Comparison of ENCODE assay signal across 8 cellular contexts in the genomic region with DNA sequence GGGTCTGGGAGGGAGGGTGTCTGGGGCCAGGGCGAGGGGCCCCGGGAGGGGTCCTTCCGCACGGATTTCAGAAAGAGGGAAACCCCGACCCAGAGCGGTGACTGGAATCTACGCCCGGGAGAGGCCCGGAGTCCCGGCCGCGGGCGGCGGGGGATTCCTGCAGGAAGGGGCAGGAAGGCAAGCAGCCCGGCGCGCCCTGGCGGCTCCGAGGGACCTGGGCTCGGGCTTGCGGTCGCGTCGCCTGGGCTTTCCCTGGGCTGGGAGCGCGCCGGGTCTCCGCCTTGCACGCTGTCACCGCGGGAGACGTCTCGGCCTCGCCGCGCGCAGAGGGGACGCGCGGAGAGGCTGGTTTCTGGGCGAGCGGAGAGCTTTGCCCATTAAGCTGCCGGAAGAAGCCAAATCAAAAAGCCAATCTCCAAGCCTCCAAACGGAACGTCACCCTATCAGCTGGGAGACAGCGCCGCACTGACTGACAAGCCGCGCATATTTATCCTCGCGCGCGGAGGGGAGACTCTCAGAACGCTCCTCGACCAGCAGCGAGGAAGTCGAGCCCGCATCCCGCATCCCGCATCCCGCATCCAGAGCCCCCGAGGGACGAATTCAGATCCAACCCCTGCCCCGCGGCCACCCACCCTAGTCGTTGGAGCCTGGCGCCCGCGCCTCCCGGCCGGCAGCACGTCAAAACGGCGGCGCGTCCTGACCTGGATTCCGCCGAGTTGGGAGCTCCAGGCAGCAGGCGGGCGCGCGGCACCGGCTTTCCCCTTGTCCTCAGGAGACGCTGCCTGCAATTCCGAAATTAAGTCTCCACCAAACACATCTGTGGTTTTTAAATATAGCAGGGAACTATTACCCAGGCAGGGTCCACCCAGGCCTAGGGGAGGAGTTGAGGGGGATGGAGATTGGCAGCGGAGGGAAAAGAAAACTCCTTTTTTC. TPM values are rescaled to one million over a fixed set of nuclear protein-coding genes. Genes with fewer than 3 reads are reported as not detected.
DNase-seq lines count a peak whose midpoint lies in the region; FAIRE-seq and TF ChIP-seq lines count a peak whose summit lies in the region.

A gene with protein sequence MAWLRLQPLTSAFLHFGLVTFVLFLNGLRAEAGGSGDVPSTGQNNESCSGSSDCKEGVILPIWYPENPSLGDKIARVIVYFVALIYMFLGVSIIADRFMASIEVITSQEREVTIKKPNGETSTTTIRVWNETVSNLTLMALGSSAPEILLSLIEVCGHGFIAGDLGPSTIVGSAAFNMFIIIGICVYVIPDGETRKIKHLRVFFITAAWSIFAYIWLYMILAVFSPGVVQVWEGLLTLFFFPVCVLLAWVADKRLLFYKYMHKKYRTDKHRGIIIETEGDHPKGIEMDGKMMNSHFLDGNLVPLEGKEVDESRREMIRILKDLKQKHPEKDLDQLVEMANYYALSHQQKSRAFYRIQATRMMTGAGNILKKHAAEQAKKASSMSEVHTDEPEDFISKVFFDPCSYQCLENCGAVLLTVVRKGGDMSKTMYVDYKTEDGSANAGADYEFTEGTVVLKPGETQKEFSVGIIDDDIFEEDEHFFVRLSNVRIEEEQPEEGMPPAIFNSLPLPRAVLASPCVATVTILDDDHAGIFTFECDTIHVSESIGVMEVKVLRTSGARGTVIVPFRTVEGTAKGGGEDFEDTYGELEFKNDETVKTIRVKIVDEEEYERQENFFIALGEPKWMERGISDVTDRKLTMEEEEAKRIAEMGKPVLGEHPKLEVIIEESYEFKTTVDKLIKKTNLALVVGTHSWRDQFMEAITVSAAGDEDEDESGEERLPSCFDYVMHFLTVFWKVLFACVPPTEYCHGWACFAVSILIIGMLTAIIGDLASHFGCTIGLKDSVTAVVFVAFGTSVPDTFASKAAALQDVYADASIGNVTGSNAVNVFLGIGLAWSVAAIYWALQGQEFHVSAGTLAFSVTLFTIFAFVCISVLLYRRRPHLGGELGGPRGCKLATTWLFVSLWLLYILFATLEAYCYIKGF (minus strand): TSS at position 344 of the 933 bp plus-strand sequence. CDS start 20,529 bp downstream, outside the sequence.

- intact Hi-C loops in activated T-helper 1 cell treated with anti-CD3 and anti-CD28 coated beads, Interleukin-12 subunit alpha, Interleukin-12 subunit beta, Interleukin-2, Interleukin-4 antibody, amounts not matched to agents 30 ng/mL and 10 ng/mL and 1 ng/mL, durations not matched to agents 14 hours and 24 hours and 36 hours (cut with micrococcal nuclease) = loop anchor here (5.0 kb wide), 1 partner anchor 68 kb away; no protein-coding TSS in a partner anchor

- peaks cover 3% of the 10 kb centered on the region for H3K9me3 Mint-ChIP-seq in activated T-helper 1 cell treated with anti-CD3 and anti-CD28 coated beads, Interleukin-12 subunit alpha, Interleukin-12 subunit beta, Interleukin-2, Interleukin-4 antibody, amounts not matched to agents 30 ng/mL and 10 ng/mL and 1 ng/mL, durations not matched to agents 14 hours and 24 hours and 36 hours
- H3K9me3 Mint-ChIP-seq in neural crest cell = no peaks in the 10 kb centered on the region

- no peak for FAIRE-seq in frontal cortex (lab: Jason Lieb, UNC)

- H3K4me3 Mint-ChIP-seq in activated T-helper 1 cell treated with anti-CD3 and anti-CD28 coated beads, Interleukin-12 subunit alpha, Interleukin-12 subunit beta, Interleukin-2, Interleukin-4 antibody, amounts not matched to agents 30 ng/mL and 10 ng/mL and 1 ng/mL, durations not matched to agents 14 hours and 24 hours and 36 hours = peak within 1 kb of the TSS; percentile 80
- H3K4me3 Mint-ChIP-seq in neural crest cell = peak within 1 kb of the TSS; percentile 94

- H3K27ac Mint-ChIP-seq in activated T-helper 1 cell treated with anti-CD3 and anti-CD28 coated beads, Interleukin-12 subunit alpha, Interleukin-12 subunit beta, Interleukin-2, Interleukin-4 antibody, amounts not matched to agents 30 ng/mL and 10 ng/mL and 1 ng/mL, durations not matched to agents 14 hours and 24 hours and 36 hours = no peak within 1 kb of the TSS
- no peak within 1 kb of the TSS for H3K27ac Mint-ChIP-seq in neural crest cell (ENCODE audit: unreplicated experiment)

- H3K36me3 Mint-ChIP-seq in activated T-helper 1 cell treated with anti-CD3 and anti-CD28 coated beads, Interleukin-12 subunit alpha, Interleukin-12 subunit beta, Interleukin-2, Interleukin-4 antibody, amounts not matched to agents 30 ng/mL and 10 ng/mL and 1 ng/mL, durations not matched to agents 14 hours and 24 hours and 36 hours (ENCODE audit: low read depth) = no peaks in the 10 kb centered on the region
- H3K36me3 Mint-ChIP-seq in neural crest cell (ENCODE audit: low read depth) = no peaks in the 10 kb centered on the region

- TF ChIP-seq CTCF in neural crest cell (conservative IDR thresholded peaks at IDR 0.05) = no peak

- peaks cover 49% of the 10 kb centered on the region for H3K27me3 Mint-ChIP-seq in activated T-helper 1 cell treated with anti-CD3 and anti-CD28 coated beads, Interleukin-12 subunit alpha, Interleukin-12 subunit beta, Interleukin-2, Interleukin-4 antibody, amounts not matched to agents 30 ng/mL and 10 ng/mL and 1 ng/mL, durations not matched to agents 14 hours and 24 hours and 36 hours (ENCODE audit: insufficient read depth)
- H3K27me3 Mint-ChIP-seq in neural crest cell (ENCODE audit: low read depth) = peaks cover 65% of the 10 kb centered on the region

- peaks cover 6% of the 10 kb centered on the region for H3K4me1 Mint-ChIP-seq in activated T-helper 1 cell treated with anti-CD3 and anti-CD28 coated beads, Interleukin-12 subunit alpha, Interleukin-12 subunit beta, Interleukin-2, Interleukin-4 antibody, amounts not matched to agents 30 ng/mL and 10 ng/mL and 1 ng/mL, durations not matched to agents 14 hours and 24 hours and 36 hours (ENCODE audit: low read depth)
- H3K4me1 Mint-ChIP-seq in neural crest cell = peaks cover 29% of the 10 kb centered on the region

- peak; percentile 52 for TF ChIP-seq POLR2A in GM19099 (IDR thresholded peaks at IDR 0.05; ENCODE audit: extremely low read depth, insufficient read length, low read depth)

- DNase-seq in C1 segment of cervical spinal cord (lab: John Stamatoyannopoulos, UW) (peak in 10 of 14 donors; percentile 13 to 81 (median 40)), NCI-H146 treated with DMSO at 0.1 percent for 48 hours (lab: John Stamatoyannopoulos, UW; ENCODE audit: unreplicated experiment) (peak; percentile 26), frontal cortex (ENCODE audit: low spot score in 2 of 2) (peak; percentile 72 to 74), neural crest cell (ENCODE audit: low read depth, low spot score) (peak; percentile 59), GM19240 (ENCODE audit: insufficient read length, low spot score) (no peak)
- DNase-seq in activated T-helper 1 cell treated with anti-CD3 and anti-CD28 coated beads, Interleukin-12 subunit alpha, Interleukin-12 subunit beta, Interleukin-2, Interleukin-4 antibody, amounts not matched to agents 30 ng/mL and 10 ng/mL and 1 ng/mL, durations not matched to agents 14 hours and 24 hours and 36 hours (ENCODE audit: low spot score) = no peak
- DNase-seq in activated effector memory CD4-positive, alpha-beta T cell treated with Interleukin-2 at 50 U/mL for 16 hours = no peak

RNA-seq across cellular contexts. Expression of the gene that starts here (rescaled TPM):
- 0.21 and 0.24 TPM in 2 replicates for total RNA-seq in activated T-helper 1 cell treated with anti-CD3 and anti-CD28 coated beads, Interleukin-12 subunit alpha, Interleukin-12 subunit beta, Interleukin-2, Interleukin-4 antibody, amounts not matched to agents 30 ng/mL and 10 ng/mL and 1 ng/mL, durations not matched to agents 14 hours and 24 hours and 36 hours
- total RNA-seq in frontal cortex = 43.6 TPM
- 1.2 TPM in 2 replicates for total RNA-seq in neural crest cell

Comparison
In these comparisons a context has a peak if more than half of its experiments do, and no peak if none do; other contexts are left out.
1. RNA of the gene that starts here (total RNA-seq): 43.6 TPM in frontal cortex (single experiment); 1.2 TPM in neural crest cell and 0.21 to 0.24 TPM in activated T-helper 1 cell treated with anti-CD3 and anti-CD28 coated beads, Interleukin-12 subunit alpha, Interleukin-12 subunit beta, Interleukin-2, Interleukin-4 antibody, amounts not matched to agents 30 ng/mL and 10 ng/mL and 1 ng/mL, durations not matched to agents 14 hours and 24 hours and 36 hours; every median in the first group is over 10 times any median in the second.
2. DNase-seq: peak in C1 segment of cervical spinal cord (10 of 14), NCI-H146 treated with DMSO at 0.1 percent for 48 hours (single experiment), frontal cortex (2 of 2) and neural crest cell (single experiment); none in activated T-helper 1 cell treated with anti-CD3 and anti-CD28 coated beads, Interleukin-12 subunit alpha, Interleukin-12 subunit beta, Interleukin-2, Interleukin-4 antibody, amounts not matched to agents 30 ng/mL and 10 ng/mL and 1 ng/mL, durations not matched to agents 14 hours and 24 hours and 36 hours (single experiment), GM19240 (single experiment) and activated effector memory CD4-positive, alpha-beta T cell treated with Interleukin-2 at 50 U/mL for 16 hours (single experiment).